Comparison of ENCODE assay signal across 27 cellular contexts in the genomic region with DNA sequence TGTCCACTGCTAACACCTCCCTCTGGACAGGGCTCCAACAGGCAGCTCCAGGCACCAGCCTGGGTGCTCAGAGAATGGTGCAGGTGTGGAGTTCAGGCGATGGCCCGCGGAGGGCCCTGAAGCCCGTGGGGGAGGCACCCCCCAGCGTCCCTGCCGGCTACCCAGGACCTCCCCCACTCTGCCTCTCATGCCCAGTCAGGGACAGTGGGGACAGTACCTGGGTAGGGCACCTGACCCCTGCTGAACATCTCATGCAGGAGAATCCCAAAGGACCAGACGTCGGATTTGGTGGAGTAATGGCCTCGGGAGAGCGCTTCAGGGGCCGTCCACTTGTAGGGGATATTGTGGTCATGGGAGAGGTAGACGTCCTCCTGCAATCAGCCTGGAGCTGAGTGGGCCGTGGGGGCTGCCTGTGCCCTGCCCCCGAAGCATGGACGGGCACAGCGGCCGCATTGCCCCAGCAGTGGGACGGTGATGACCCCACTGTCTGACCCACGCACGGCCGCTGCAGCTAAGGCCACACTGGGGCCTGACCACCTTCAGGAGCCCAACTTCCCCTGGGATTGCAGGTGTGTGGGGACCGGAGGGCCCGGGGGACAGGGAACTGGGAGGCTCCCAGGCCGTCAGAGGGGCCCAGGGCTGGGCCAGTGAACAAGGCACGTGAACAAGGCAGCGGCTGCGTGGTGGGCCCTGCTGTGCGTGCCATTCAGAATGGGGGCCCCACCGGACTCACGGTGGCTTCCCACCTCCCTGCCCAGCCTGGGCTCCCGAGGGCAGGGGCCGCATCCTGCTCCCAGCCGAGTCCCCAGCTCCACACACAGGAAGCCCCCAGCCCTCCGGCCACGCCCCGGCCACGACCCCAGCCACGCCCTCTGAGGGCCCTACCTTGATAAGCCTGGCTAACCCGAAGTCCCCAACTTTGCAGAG. TPM values are rescaled to one million over a fixed set of nuclear protein-coding genes. Genes with fewer than 3 reads are reported as not detected.
DNase-seq lines count a peak whose midpoint lies in the region; ATAC-seq and TF ChIP-seq lines count a peak whose summit lies in the region.
"Had no signal": no experiment of that assay in that cellular context is flagged by ENCODE, and none has a peak within 500 bp of the region (broad histone marks: within the 10 kb centered on the region; RNA-seq: fewer than 3 reads in every experiment).

No MANE protein-coding gene starts in this region.

- no peak overlapping the region for H4K8ac ChIP-seq in neuronal stem cell (ENCODE audit: low read depth, low read length)

- peak overlapping the region; percentile 64 for H3K18ac ChIP-seq in neuronal stem cell (ENCODE audit: low read length)

- CTCF ChIA-PET in HEK293 (lab: Yijun Ruan, JAX), result no interaction called here

- H3K27me3 ChIP-seq in neuronal stem cell (ENCODE audit: control insufficient read depth in 3 of 3, insufficient read depth in 3 of 3, low read depth in 1 of 3, low read length in 3 of 3), result no peaks in the 10 kb centered on the region
- H3K27me3 ChIP-seq: testis had no signal

- H3K23ac ChIP-seq in neuronal stem cell (ENCODE audit: low read depth, low read length, poor library complexity), result peak overlapping the region; percentile 1

- no peaks in the 10 kb centered on the region for H3K36me3 Mint-ChIP-seq in CD14-positive monocyte
- H3K36me3 Mint-ChIP-seq: IgD-negative memory B cell; stimulated activated naive B cell treated with anti-CD40 and anti-IgM and Interleukin-4, amounts not matched to agents 10 μg/mL and 1 μg/mL and 100 μg/mL, for 72 hours had no signal

- intact Hi-C loops in CD14-positive monocyte (cut with micrococcal nuclease) (loop anchor here (10.0 kb wide), 2 partner anchors 335 to 535 kb away; a partner anchor contains a TSS), left cardiac atrium (cut with DNase I) (loop anchor here in 1 of 2 donors (10.0 kb wide), 1 partner anchor 345 kb away; no protein-coding TSS in a partner anchor)

- H2BK15ac ChIP-seq in neuronal stem cell (ENCODE audit: low read length), result peak overlapping the region; percentile 75

- TF ChIP-seq CTCF in CD14-positive monocyte (IDR thresholded peaks at IDR 0.05) (no peak), HEK293 (tag by site-specific recombination; IDR thresholded peaks at IDR 0.05) (no peak)

- no peak for ATAC-seq in left cardiac atrium
- no peak for ATAC-seq in HG03095 (IDR thresholded peaks at IDR 0.05; ENCODE audit: unreplicated experiment)
- ATAC-seq: activated CD8-positive, alpha-beta T cell treated with anti-CD3 and anti-CD28 coated beads for 36 hours; psoas muscle; stimulated activated naive B cell treated with anti-CD40 and anti-IgM and Interleukin-4, amounts not matched to agents 10 μg/mL and 1 μg/mL and 100 μg/mL, for 72 hours had no signal

- H3K4me3 Mint-ChIP-seq in CD14-positive monocyte, result no peak overlapping the region
- H3K4me3 Mint-ChIP-seq: activated B cell treated with CpG ODN at 0.5 μM for 24 hours; activated CD8-positive, alpha-beta T cell treated with anti-CD3 and anti-CD28 coated beads for 36 hours; stimulated activated naive B cell treated with anti-CD40 and anti-IgM and Interleukin-4, amounts not matched to agents 10 μg/mL and 1 μg/mL and 100 μg/mL, for 72 hours had no signal

- H2BK120ac ChIP-seq in neuronal stem cell (ENCODE audit: low read depth, low read length), result no peak overlapping the region

- H4K91ac ChIP-seq in neuronal stem cell (ENCODE audit: low read depth, low read length, poor library complexity), result peak overlapping the region; percentile 53

- H3K9me3 Mint-ChIP-seq in CD14-positive monocyte, result peaks cover 0 to 3% (median 0%) of the 10 kb centered on the region in 7 donors
- H3K9me3 Mint-ChIP-seq: activated B cell treated with CpG ODN at 0.5 μM for 24 hours; activated CD8-positive, alpha-beta T cell treated with anti-CD3 and anti-CD28 coated beads for 36 hours; IgD-negative memory B cell; stimulated activated naive B cell treated with anti-CD40 and anti-IgM and Interleukin-4, amounts not matched to agents 10 μg/mL and 1 μg/mL and 100 μg/mL, for 72 hours had no signal

- H3K14ac ChIP-seq in neuronal stem cell (ENCODE audit: low read length), result no peak overlapping the region

- peak overlapping the region; percentile 75 for H2BK5ac ChIP-seq in neuronal stem cell (ENCODE audit: low read length)

- WGBS in neuronal stem cell (ENCODE audit: extremely low coverage in 2 of 2, insufficient read length in 2 of 2, insufficient replicate concordance in 1 of 2), 2 donors, result no CpG with 5 or more reads among the region's 39 CpGs

- H3K27ac ChIP-seq in HEK293 (ENCODE audit: extremely low read depth, low read depth, low read length) (no peak overlapping the region), neuronal stem cell (replicated peaks; ENCODE audit: low read length) (no peak overlapping the region)
- H3K27ac ChIP-seq: psoas muscle, testis had no signal

- H3K27me3 Mint-ChIP-seq in CD14-positive monocyte (ENCODE audit: low read depth in 3 of 3), result peaks cover 6 to 27% (median 13%) of the 10 kb centered on the region in 3 donors
- H3K27me3 Mint-ChIP-seq: activated B cell treated with CpG ODN at 0.5 μM for 24 hours; activated CD8-positive, alpha-beta T cell treated with anti-CD3 and anti-CD28 coated beads for 36 hours; stimulated activated naive B cell treated with anti-CD40 and anti-IgM and Interleukin-4, amounts not matched to agents 10 μg/mL and 1 μg/mL and 100 μg/mL, for 72 hours had no signal

- DNase-seq in CD14-positive monocyte (ENCODE audit: low spot score), result peak; percentile 23
- DNase-seq in left cardiac atrium, result peak; percentile 21
- DNase-seq in neuronal stem cell (ENCODE audit: low spot score), result no peak
- no peak for DNase-seq in NCI-H2227 treated with DMSO at 0.1 percent for 48 hours (lab: John Stamatoyannopoulos, UW)
- no peak for DNase-seq in medulla oblongata (ENCODE audit: extremely low spot score)
- DNase-seq: activated B cell treated with CpG ODN at 0.5 μM for 24 hours; activated CD8-positive, alpha-beta T cell treated with anti-CD3 and anti-CD28 coated beads for 36 hours; activated gamma-delta T cell treated with Interleukin-2 at 50 U/mL for 16 hours; amygdala; cortex of kidney; DMS79; NCI-H1417; NCI-H524 treated with DMSO at 0.1 percent for 48 hours; RPMI8226; stimulated activated CD4-positive, alpha-beta T cell treated with anti-CD3 and anti-CD28 coated beads, Interleukin-2, amount 100 ng/mL, for 48 hours; stimulated activated naive B cell treated with anti-CD40 and anti-IgM and Interleukin-4, amounts not matched to agents 10 μg/mL and 1 μg/mL and 100 μg/mL, for 72 hours; T1000; testis had no signal

- peaks cover 6% of the 10 kb centered on the region for H3K79me1 ChIP-seq in neuronal stem cell (ENCODE audit: low read depth, low read length)

- H3K4me1 ChIP-seq in HEK293 (ENCODE audit: control insufficient read depth, insufficient read depth, low read length) (no peaks in the 10 kb centered on the region), neuronal stem cell (ENCODE audit: control insufficient read depth in 2 of 2, insufficient read depth in 1 of 2, low read depth in 1 of 2, low read length in 2 of 2) (peaks cover under 1 to 9% of the 10 kb centered on the region in 2 donors)
- H3K4me1 ChIP-seq: psoas muscle had no signal

- H3K4me3 ChIP-seq in HEK293 (ENCODE audit: low read depth, low read length), result no peak overlapping the region
- H3K4me3 ChIP-seq in neuronal stem cell (ENCODE audit: low read length in 2 of 2), result no peak overlapping the region
- H3K4me3 ChIP-seq: psoas muscle, smooth muscle cell, testis had no signal

- no peak overlapping the region for H3K4me2 ChIP-seq in neuronal stem cell (ENCODE audit: insufficient read depth, low read length, poor library complexity, severe bottlenecking)
- H3K4me2 ChIP-seq: smooth muscle cell had no signal

- no peak overlapping the region for H3K9ac ChIP-seq in neuronal stem cell (ENCODE audit: low read depth, low read length, poor library complexity)

- peak overlapping the region; percentile 79 for H2AK5ac ChIP-seq in neuronal stem cell (ENCODE audit: low read depth, low read length)

- no peak overlapping the region for H2AFZ ChIP-seq in neuronal stem cell (ENCODE audit: low read length)

- no peak overlapping the region for H2BK12ac ChIP-seq in neuronal stem cell (ENCODE audit: low read length)

- no peak overlapping the region for H3K27ac Mint-ChIP-seq in CD14-positive monocyte
- H3K27ac Mint-ChIP-seq: activated B cell treated with CpG ODN at 0.5 μM for 24 hours; activated CD8-positive, alpha-beta T cell treated with anti-CD3 and anti-CD28 coated beads for 36 hours; stimulated activated naive B cell treated with anti-CD40 and anti-IgM and Interleukin-4, amounts not matched to agents 10 μg/mL and 1 μg/mL and 100 μg/mL, for 72 hours had no signal

- H3K9me3 ChIP-seq in HEK293 (ENCODE audit: control insufficient read depth, insufficient read depth, low read depth, low read length) (no peaks in the 10 kb centered on the region), neuronal stem cell (replicated peaks in 1 of 2; ENCODE audit: control insufficient read depth in 2 of 2, insufficient read depth in 1 of 2, low read depth in 1 of 2, low read length in 2 of 2) (peaks cover 0 to 2% of the 10 kb centered on the region in 2 donors)
- H3K9me3 ChIP-seq: psoas muscle, testis had no signal

- POLR2A ChIA-PET in HEK293 (lab: Yijun Ruan, JAX), result interaction anchor here (0.6 to 1.5 kb wide), 3 partner anchors 9 to 144 kb away, joined by 3 to 5 read pairs (median 3); a partner anchor contains a TSS

- H3K4me1 Mint-ChIP-seq in CD14-positive monocyte, result peaks cover 9% of the 10 kb centered on the region

- H3K36me3 ChIP-seq in HEK293 (ENCODE audit: control insufficient read depth in 2 of 2, insufficient read depth in 1 of 2, low read length in 2 of 2) (no peaks in the 10 kb centered on the region), neuronal stem cell (replicated peaks in 1 of 2; ENCODE audit: control insufficient read depth in 2 of 2, insufficient read depth in 2 of 2, low read length in 2 of 2) (peaks cover 0 to 2% of the 10 kb centered on the region in 2 donors)

- no peak overlapping the region for H3K4ac ChIP-seq in neuronal stem cell (ENCODE audit: low read length)

RNA-seq across cellular contexts. Expression of a gene that starts 7.1 kb away (rescaled TPM):
- polyA plus RNA-seq in CD14-positive monocyte, result 1 to 10 TPM in 1 of 2 donors, under 1 TPM in 1; 0.66 to 1.5 TPM
- total RNA-seq in left cardiac atrium, result under 1 TPM in 1 of 2 donors, not detected in 1; 0.29 TPM
- polyA plus RNA-seq in neuronal stem cell (2013, experiment 1 of 2), result not detected
- not detected for polyA plus RNA-seq in neuronal stem cell (2013, experiment 2 of 2)
- total RNA-seq: H4, smooth muscle cell had no signal
- polyA plus RNA-seq: fibroblast of lung had no signal

RNA-seq across cellular contexts. Expression of a gene that starts 9.6 kb away (rescaled TPM):
- polyA plus RNA-seq in CD14-positive monocyte, result 10 to 100 TPM; 13.4 to 26.1 TPM
- total RNA-seq in left cardiac atrium, result 100 to 1,000 TPM; 215 to 241 TPM
- polyA plus RNA-seq in neuronal stem cell (2013, experiment 1 of 2), result 310 TPM
- polyA plus RNA-seq in neuronal stem cell (2013, experiment 2 of 2), result 296 TPM

RNA-seq across cellular contexts. Expression of a gene that starts 17.4 kb away (rescaled TPM):
- polyA plus RNA-seq in CD14-positive monocyte, result not detected
- total RNA-seq in left cardiac atrium, result not detected
- polyA plus RNA-seq in neuronal stem cell (2013, experiment 1 of 2), result not detected
- not detected for polyA plus RNA-seq in neuronal stem cell (2013, experiment 2 of 2)
- total RNA-seq: activated CD8-positive, alpha-beta T cell treated with anti-CD3 and anti-CD28 coated beads for 36 hours; fibroblast of lung; H4; left lobe of liver; mononuclear cell; psoas muscle; smooth muscle cell had no signal
- polyA plus RNA-seq: fibroblast of lung, psoas muscle, smooth muscle cell had no signal

RNA-seq across cellular contexts. Expression of a gene that starts 23.8 kb away (rescaled TPM):
- not detected for polyA plus RNA-seq in CD14-positive monocyte
- total RNA-seq in left cardiac atrium, result under 1 TPM in 1 of 2 donors, not detected in 1; 0.08 TPM
- 7.5 TPM for polyA plus RNA-seq in neuronal stem cell (2013, experiment 1 of 2)
- polyA plus RNA-seq in neuronal stem cell (2013, experiment 2 of 2), result 7.2 TPM
- total RNA-seq: H4, left lobe of liver had no signal

RNA-seq across cellular contexts. Expression of a gene that starts 31.2 kb away (rescaled TPM):
- polyA plus RNA-seq in CD14-positive monocyte, result not detected
- total RNA-seq in left cardiac atrium, result 100 to 1,000 TPM; 656 to 679 TPM
- 0.57 TPM for polyA plus RNA-seq in neuronal stem cell (2013, experiment 1 of 2)
- 0.96 TPM for polyA plus RNA-seq in neuronal stem cell (2013, experiment 2 of 2)
- polyA plus RNA-seq: IgD-negative memory B cell had no signal

Comparison
In these comparisons a context has a peak if more than half of its experiments do, and no peak if none do; other contexts are left out.
1. DNase-seq: peak in CD14-positive monocyte (single experiment) and left cardiac atrium (single experiment); none in neuronal stem cell (single experiment), NCI-H2227 treated with DMSO at 0.1 percent for 48 hours (single experiment) and medulla oblongata (single experiment).